In genomic region chr18:74498712-74499629, GRCh38 we compare ENCODE assay signal across 9 cellular contexts. TPM values are rescaled to one million over a fixed set of nuclear protein-coding genes. Genes with fewer than 3 reads are reported as not detected.
DNase-seq lines count a peak whose midpoint lies in the region; ATAC-seq, FAIRE-seq and TF ChIP-seq lines count a peak whose summit lies in the region.
"Had no signal": no experiment of that assay in that cellular context is flagged by ENCODE, and none has a peak within 500 bp of the region (broad histone marks: within the 10 kb centered on the region; RNA-seq: fewer than 3 reads in every experiment).

No MANE protein-coding gene starts in this region.

- intact Hi-C loops in Right ventricle myocardium inferior (cut with DNase I) = loop anchor here (5.0 to 10.0 kb wide), 2 partner anchors 304 to 352 kb away; partner anchors contain the start of genes FBXO15 and TIMM21

- no peak for FAIRE-seq in H54 (lab: Jason Lieb, UNC)

- H3K4me3 Mint-ChIP-seq in activated T-cell treated with anti-CD3 and anti-CD28 coated beads, Interleukin-2, amount 50 U/mL, for 72 hours = peak overlapping the region; percentile 97 to 98

- POLR2A ChIA-PET in HEK293T (lab: Yijun Ruan, JAX) = no interaction called here

- no peaks in the 10 kb centered on the region for H3K9me3 Mint-ChIP-seq in activated T-cell treated with anti-CD3 and anti-CD28 coated beads, Interleukin-2, amount 50 U/mL, for 72 hours

- H3K36me3 ChIP-seq in NT2/D1 (ENCODE audit: insufficient read depth, insufficient read length, low read length) = peaks cover 37% of the 10 kb centered on the region

- no peak for DNase-seq in NT2/D1 (ENCODE audit: low read depth, low spot score)
- peak; percentile 85 to 86 for DNase-seq in activated T-cell treated with anti-CD3 and anti-CD28 coated beads, Interleukin-2, amount 50 U/mL, for 72 hours
- DNase-seq in Right ventricle myocardium inferior (ENCODE audit: missing footprints) = peak; percentile 83
- no peak for DNase-seq in HEK293T (ENCODE audit: extremely low spot score)
- no peak for DNase-seq in H54 (ENCODE audit: insufficient read length, low spot score)

- H3K36me3 Mint-ChIP-seq in activated T-cell treated with anti-CD3 and anti-CD28 coated beads, Interleukin-2, amount 50 U/mL, for 72 hours (ENCODE audit: insufficient read depth in 2 of 2) = peaks cover 12 to 28% of the 10 kb centered on the region in 2 donors

- TF ChIP-seq POLR2A in H54 (IDR thresholded peaks at IDR 0.05; ENCODE audit: low read depth, low read length) = no peak

- H3K27ac Mint-ChIP-seq in activated T-cell treated with anti-CD3 and anti-CD28 coated beads, Interleukin-2, amount 50 U/mL, for 72 hours = peak overlapping the region; percentile 91

- peak overlapping the region in 20 of 21 experiments; percentile 65 to 94 (median 80) for H3K27ac ChIP-seq in skin epidermis
- H3K27ac ChIP-seq: cardiac muscle cell had no signal

- H3K9me3 ChIP-seq in NT2/D1 (ENCODE audit: insufficient read depth, low read length) = no peaks in the 10 kb centered on the region

- ATAC-seq in GM18499 (IDR thresholded peaks at IDR 0.05; ENCODE audit: insufficient read depth, unreplicated experiment) (peak; percentile 27), HG02840 (IDR thresholded peaks at IDR 0.05; ENCODE audit: low FRiP score, unreplicated experiment) (peak; percentile 29), Right ventricle myocardium inferior (no peak)
- ATAC-seq in activated T-cell treated with anti-CD3 and anti-CD28 coated beads, Interleukin-2, amount 50 U/mL, for 72 hours (replicated peaks in 1 of 2) = peak; percentile 67 to 68

- no peaks in the 10 kb centered on the region for H3K27me3 Mint-ChIP-seq in activated T-cell treated with anti-CD3 and anti-CD28 coated beads, Interleukin-2, amount 50 U/mL, for 72 hours (ENCODE audit: low read depth)

- CTCF ChIA-PET in HEK293T (lab: Yijun Ruan, JAX) = no interaction called here

- no peaks in the 10 kb centered on the region for H3K27me3 ChIP-seq in NT2/D1 (ENCODE audit: insufficient read depth, insufficient read length)
- H3K27me3 ChIP-seq: cardiac muscle cell had no signal

- H3K9ac ChIP-seq in NT2/D1 (ENCODE audit: insufficient read length, low read depth) = peak overlapping the region; percentile 8

- peaks cover 6% of the 10 kb centered on the region for H3K4me1 ChIP-seq in NT2/D1 (ENCODE audit: insufficient read depth, insufficient read length)

- peaks cover 33% of the 10 kb centered on the region for H3K4me1 Mint-ChIP-seq in activated T-cell treated with anti-CD3 and anti-CD28 coated beads, Interleukin-2, amount 50 U/mL, for 72 hours (ENCODE audit: low read depth)

- H3K4me3 ChIP-seq in NT2/D1 (ENCODE audit: insufficient read length, low read depth) (no peak overlapping the region), skin epidermis (peak overlapping the region; percentile 5 to 30 (median 25))
- H3K4me3 ChIP-seq: cardiac muscle cell had no signal

TF ChIP-seq in HEK293T, 16 proteins besides CTCF, POLR2A, EP300 and RAD21:
- TF ChIP-seq TARDBP (IDR thresholded peaks at IDR 0.05) (no peak), L3MBTL2 (conservative IDR thresholded peaks at IDR 0.05) (no peak), ELF4 (IDR thresholded peaks at IDR 0.05) (no peak), LEF1 (IDR thresholded peaks at IDR 0.05; ENCODE audit: borderline replicate concordance) (no peak)

RNA-seq across cellular contexts. Expression of gene CNDP2, which starts 2.8 kb away (rescaled TPM):
- total RNA-seq in activated T-cell treated with anti-CD3 and anti-CD28 coated beads, Interleukin-2, amount 50 U/mL, for 72 hours = 100 to 1,000 TPM; 211 to 212 TPM
- total RNA-seq in Right ventricle myocardium inferior = 66.4 TPM

RNA-seq across cellular contexts. Expression of gene CNDP1, which starts 35.3 kb away (rescaled TPM):
- total RNA-seq in activated T-cell treated with anti-CD3 and anti-CD28 coated beads, Interleukin-2, amount 50 U/mL, for 72 hours = under 1 TPM in 1 of 2 donors, not detected in 1; 0.16 TPM
- not detected for total RNA-seq in Right ventricle myocardium inferior
- total RNA-seq: cardiac muscle cell had no signal

RNA-seq across cellular contexts. Expression of gene DIPK1C, which starts 41.9 kb away (rescaled TPM):
- not detected for total RNA-seq in activated T-cell treated with anti-CD3 and anti-CD28 coated beads, Interleukin-2, amount 50 U/mL, for 72 hours
- total RNA-seq in Right ventricle myocardium inferior = 4.6 TPM
- total RNA-seq: cardiac muscle cell had no signal

Comparison
In these comparisons a context has a peak if more than half of its experiments do, and no peak if none do; other contexts are left out.
1. DNase-seq: peak in activated T-cell treated with anti-CD3 and anti-CD28 coated beads, Interleukin-2, amount 50 U/mL, for 72 hours (2 of 2) and Right ventricle myocardium inferior (single experiment); none in NT2/D1 (single experiment), HEK293T (single experiment) and H54 (single experiment).